Comparison of ENCODE assay signal across 26 cellular contexts in the genomic region with DNA sequence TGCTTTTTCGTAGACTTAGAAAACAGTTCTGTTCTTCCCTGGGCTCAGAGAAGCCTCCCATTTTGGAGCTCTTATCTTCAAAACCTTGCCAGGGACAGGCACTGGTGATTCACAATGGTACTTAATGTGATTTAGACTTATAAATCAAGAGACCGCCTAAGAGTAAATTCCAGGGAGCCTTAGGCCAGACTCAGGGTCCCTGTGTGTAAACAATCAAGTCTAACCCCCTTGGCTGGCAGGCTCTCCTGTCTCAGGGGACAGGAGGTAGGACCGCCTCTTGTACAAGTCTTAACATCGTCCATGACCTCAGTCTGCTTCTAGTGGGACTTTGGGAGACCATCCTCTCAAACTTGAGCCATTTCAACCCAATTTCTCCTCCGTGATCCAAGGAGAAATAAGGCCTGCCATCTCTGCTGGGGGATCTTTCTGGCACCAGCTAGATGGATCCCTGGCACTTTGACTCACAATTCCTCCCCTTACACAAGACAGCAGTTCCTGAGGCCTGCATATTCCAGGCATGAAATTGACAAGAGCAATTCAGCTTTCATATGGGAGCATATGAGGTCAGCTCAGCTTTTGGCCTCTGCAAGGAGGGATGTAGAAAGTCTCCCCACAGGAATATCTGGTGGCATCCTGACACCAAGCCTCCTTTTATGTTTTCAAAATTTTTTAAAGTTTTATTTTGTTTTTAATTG.
DNase-seq lines count a peak whose midpoint lies in the region; ATAC-seq and TF ChIP-seq lines count a peak whose summit lies in the region.
"Had no signal": no experiment of that assay in that cellular context is flagged by ENCODE, and none has a peak within 500 bp of the region (broad histone marks: within the 10 kb centered on the region; RNA-seq: fewer than 3 reads in every experiment).

No MANE protein-coding gene starts in this region.

- no peak overlapping the region for H3K4me2 ChIP-seq in SK-N-SH
- H3K4me2 ChIP-seq in mammary epithelial cell (ENCODE audit: insufficient read depth, low read depth, low read length): no peak overlapping the region
- H3K4me2 ChIP-seq: BLaER1, GM23338 had no signal

- H3K27me3 Mint-ChIP-seq in nephron progenitor cell (ENCODE audit: low read depth, poor library complexity): peaks cover 5% of the 10 kb centered on the region
- no peaks in the 10 kb centered on the region for H3K27me3 Mint-ChIP-seq in CD4-positive, alpha-beta T cell

- CTCF ChIA-PET in SK-N-SH (lab: Yijun Ruan, JAX) (interaction anchor here (1.1 to 2.6 kb wide), 4 partner anchors 197 to 833 kb away, joined by 4 to 9 read pairs (median 8); no protein-coding TSS in a partner anchor), mammary epithelial cell (lab: Charles Lee; ENCODE audit: low non-redundant PET) (no interaction called here)
- CTCF ChIA-PET in CD4-positive, alpha-beta T cell (lab: Charles Lee): no interaction called here

- H3K27me3 ChIP-seq in SK-N-SH (ENCODE audit: insufficient read depth): no peaks in the 10 kb centered on the region
- no peaks in the 10 kb centered on the region for H3K27me3 ChIP-seq in adrenal gland
- H3K27me3 ChIP-seq in uterus: no peaks in the 10 kb centered on the region
- no peaks in the 10 kb centered on the region for H3K27me3 ChIP-seq in CD4-positive, alpha-beta T cell (ENCODE audit: control insufficient read depth, insufficient read depth, low read length)
- H3K27me3 ChIP-seq in mammary epithelial cell (ENCODE audit: insufficient read depth, low read length): no peaks in the 10 kb centered on the region
- H3K27me3 ChIP-seq: BLaER1 had no signal

- H3K4me1 ChIP-seq in SK-N-SH (ENCODE audit: control insufficient read depth in 1 of 2, insufficient read depth in 2 of 2, low read depth in 1 of 2, low read length in 1 of 2) (peaks cover 5 to 11% of the 10 kb centered on the region in 2 experiments; a peak in 2 of 4 replicates), adrenal gland (replicated peaks in 1 of 2) (peaks cover 6 to 33% of the 10 kb centered on the region in 2 donors), uterus (no peaks in the 10 kb centered on the region), mammary epithelial cell (ENCODE audit: insufficient read depth, low read length) (peaks cover 5% of the 10 kb centered on the region)
- H3K4me1 ChIP-seq: BLaER1 had no signal

- DNase-seq in SK-N-SH (no peak), adrenal gland (peak in 5 of 7 donors; percentile 8 to 48 (median 15)), nephron progenitor cell (no peak), uterus (peak in 1 of 2 donors; percentile 24), NCI-H1417 treated with DMSO at 0.1 percent for 48 hours (lab: John Stamatoyannopoulos, UW) (no peak), mammary epithelial cell (no peak)
- DNase-seq in CD4-positive, alpha-beta T cell: no peak
- DNase-seq: 8988T; ACHN; CD4-positive, CD25-positive, alpha-beta regulatory T cell; DMS53; H9; Kasumi-1; NCI-H1092 treated with DMSO at 0.1 percent for 48 hours; NCI-H1436 treated with DMSO at 0.1 percent for 48 hours; NCI-H1930; NCI-H2107; NCI-H524; NCI-H748 treated with DMSO at 0.1 percent for 48 hours; NK-92 treated with Interleukin-12 subunit alpha and Interleukin-12 subunit beta, amount 100 ng/mL, for 24 hours; PC-3 had no signal

- H3K4me3 ChIP-seq in SK-N-SH (ENCODE audit: low read depth in 2 of 2, low read length in 1 of 2): no peak overlapping the region
- H3K4me3 ChIP-seq in adrenal gland: no peak overlapping the region
- H3K4me3 ChIP-seq in uterus: no peak overlapping the region
- H3K4me3 ChIP-seq in mammary epithelial cell (replicated peaks in 1 of 3; ENCODE audit: insufficient read depth in 1 of 3, low read depth in 2 of 3, low read length in 3 of 3): no peak overlapping the region
- H3K4me3 ChIP-seq: BLaER1, GM23338, K562 had no signal

- TF ChIP-seq POLR2A in adrenal gland (IDR thresholded peaks at IDR 0.05): no peak
- no peak for TF ChIP-seq POLR2A in uterus (IDR thresholded peaks at IDR 0.05)

- dilution Hi-C loops in mammary epithelial cell (cut with HindIII; ENCODE audit: low sequenced_read_pairs): loop anchor here (25.0 kb wide), 1 partner anchor 353 kb away; no protein-coding TSS in a partner anchor

- no peaks in the 10 kb centered on the region for H3K36me3 ChIP-seq in SK-N-SH (replicated peaks in 1 of 2; ENCODE audit: control insufficient read depth in 1 of 2, insufficient read depth in 2 of 2, low read length in 1 of 2)
- no peaks in the 10 kb centered on the region for H3K36me3 ChIP-seq in adrenal gland (replicated peaks in 1 of 2)
- H3K36me3 ChIP-seq in uterus: no peaks in the 10 kb centered on the region
- no peaks in the 10 kb centered on the region for H3K36me3 ChIP-seq in mammary epithelial cell (ENCODE audit: insufficient read depth, low read length)
- H3K36me3 ChIP-seq: BLaER1 had no signal

- no peak for TF ChIP-seq RAD21 in SK-N-SH (IDR thresholded peaks at IDR 0.05; ENCODE audit: low read length)

- no peaks in the 10 kb centered on the region for H3K9me3 Mint-ChIP-seq in nephron progenitor cell
- no peaks in the 10 kb centered on the region for H3K9me3 Mint-ChIP-seq in CD4-positive, alpha-beta T cell
- H3K9me3 Mint-ChIP-seq: GM23338, H9 had no signal

- no peak for TF ChIP-seq CTCF in SK-N-SH (IDR thresholded peaks at IDR 0.05)
- no peak for TF ChIP-seq CTCF in adrenal gland (IDR thresholded peaks at IDR 0.05)
- no peak for TF ChIP-seq CTCF in nephron progenitor cell (IDR thresholded peaks at IDR 0.05)
- no peak for TF ChIP-seq CTCF in uterus (IDR thresholded peaks at IDR 0.05)
- TF ChIP-seq CTCF in CD4-positive, alpha-beta T cell (IDR thresholded peaks at IDR 0.05): no peak
- TF ChIP-seq CTCF in mammary epithelial cell (conservative IDR thresholded peaks at IDR 0.05 in 1 of 2, IDR thresholded peaks at IDR 0.05 in 1 of 2; ENCODE audit: extremely low read depth in 1 of 2, insufficient read depth in 1 of 2, low read depth in 1 of 2, low read length in 2 of 2): no peak

- H3K79me2 ChIP-seq in SK-N-SH (ENCODE audit: insufficient read depth) (no peaks in the 10 kb centered on the region), mammary epithelial cell (ENCODE audit: insufficient read depth, low read length) (no peaks in the 10 kb centered on the region)

- no peaks in the 10 kb centered on the region for H3F3A ChIP-seq in SK-N-SH (replicated peaks; ENCODE audit: insufficient read depth)

- H3K9me3 ChIP-seq in SK-N-SH (no peaks in the 10 kb centered on the region), adrenal gland (replicated peaks in 1 of 3) (no peaks in the 10 kb centered on the region), uterus (no peaks in the 10 kb centered on the region), mammary epithelial cell (replicated peaks; ENCODE audit: insufficient read depth, low read length) (no peaks in the 10 kb centered on the region)
- H3K9me3 ChIP-seq in CD4-positive, alpha-beta T cell (ENCODE audit: control insufficient read depth, low read length): no peaks in the 10 kb centered on the region
- H3K9me3 ChIP-seq: BLaER1 had no signal

- H3K36me3 Mint-ChIP-seq in nephron progenitor cell (ENCODE audit: low read depth): no peaks in the 10 kb centered on the region
- H3K36me3 Mint-ChIP-seq in CD4-positive, alpha-beta T cell (ENCODE audit: low read depth): no peaks in the 10 kb centered on the region
- H3K36me3 Mint-ChIP-seq: CD4-positive, CD25-positive, alpha-beta regulatory T cell had no signal

- no peaks in the 10 kb centered on the region for H4K20me1 ChIP-seq in SK-N-SH (ENCODE audit: insufficient read depth)
- H4K20me1 ChIP-seq in mammary epithelial cell (ENCODE audit: insufficient read depth, low read length): no peaks in the 10 kb centered on the region
- H4K20me1 ChIP-seq: BLaER1 had no signal

- H3K27ac ChIP-seq in SK-N-SH (ENCODE audit: low read depth in 2 of 2, low read length in 1 of 2): no peak overlapping the region
- H3K27ac ChIP-seq in adrenal gland: no peak overlapping the region
- peak overlapping the region; percentile 42 to 59 for H3K27ac ChIP-seq in uterus
- no peak overlapping the region for H3K27ac ChIP-seq in CD4-positive, alpha-beta T cell (ENCODE audit: low read depth, low read length)
- no peak overlapping the region for H3K27ac ChIP-seq in mammary epithelial cell (ENCODE audit: insufficient read depth, low read depth, low read length)
- H3K27ac ChIP-seq: BLaER1 had no signal

- POLR2A ChIA-PET in SK-N-SH (lab: Yijun Ruan, JAX): no interaction called here
- POLR2A ChIA-PET in CD4-positive, alpha-beta T cell (lab: Charles Lee): no interaction called here

- 80% methylated on average over 5 of the region's 5 CpGs for WGBS in SK-N-SH (ENCODE audit: low lambda C conversion rate)
- WGBS in adrenal gland, 4 donors: 73 to 80% (median 77%) methylated on average over 5 of the region's 5 CpGs
- 87% methylated on average over 5 of the region's 5 CpGs for WGBS in mammary epithelial cell (ENCODE audit: low coverage, missing lambda C conversion rate)

- peak overlapping the region; percentile 23 for H3K27ac Mint-ChIP-seq in nephron progenitor cell
- H3K27ac Mint-ChIP-seq in CD4-positive, alpha-beta T cell: no peak overlapping the region
- H3K27ac Mint-ChIP-seq: CD4-positive, CD25-positive, alpha-beta regulatory T cell; GM23338; H9 had no signal

- no peaks in the 10 kb centered on the region for H3K9me2 ChIP-seq in SK-N-SH

- no peak overlapping the region for H2AFZ ChIP-seq in SK-N-SH (ENCODE audit: low read depth)
- H2AFZ ChIP-seq in mammary epithelial cell (ENCODE audit: low read depth, low read length): no peak overlapping the region
- H2AFZ ChIP-seq: GM23338 had no signal

- intact Hi-C loops in adrenal gland (cut with DNase I) (loop anchor here in 1 of 2 donors (10.0 kb wide), 1 partner anchor 831 kb away; no protein-coding TSS in a partner anchor), uterus (cut with DNase I; ENCODE audit: low total_unique reads) (loop anchor here (10.0 kb wide), 1 partner anchor 831 kb away; no protein-coding TSS in a partner anchor), mammary epithelial cell (cut with micrococcal nuclease) (no loop called here)
- intact Hi-C loops in CD4-positive, alpha-beta T cell (cut with DNase I, micrococcal nuclease): no loop called here

- no TSS peak for BruUV-seq in mammary epithelial cell (replicated peaks; lab: Mats Ljungman, UMichigan)

- no peak for ATAC-seq in SK-N-SH treated with all-trans-retinoic acid at 6 μM for 48 hours
- ATAC-seq in CD4-positive, alpha-beta T cell (ENCODE audit: poor library complexity): no peak
- ATAC-seq: GM23338, HepG2, K562, PC-3 had no signal

- in situ Hi-C loops in mammary epithelial cell (cut with MboI; ENCODE audit: low sequenced_read_pairs in 2 of 2): loop anchor here (10.0 to 25.0 kb wide), 5 partner anchors 199 to 1001 kb away; a partner anchor contains a TSS

- H3K9ac ChIP-seq in SK-N-SH (no peak overlapping the region), mammary epithelial cell (ENCODE audit: insufficient read depth, low read length) (no peak overlapping the region)
- H3K9ac ChIP-seq: BLaER1 had no signal

- TF ChIP-seq EP300 in SK-N-SH (IDR thresholded peaks at IDR 0.05; ENCODE audit: borderline replicate concordance in 1 of 2, low read depth in 1 of 2, low read length in 1 of 2): no peak

- no peak overlapping the region for H3K4me3 Mint-ChIP-seq in nephron progenitor cell
- H3K4me3 Mint-ChIP-seq in CD4-positive, alpha-beta T cell: no peak overlapping the region
- H3K4me3 Mint-ChIP-seq: CD4-positive, CD25-positive, alpha-beta regulatory T cell; GM23338; H9 had no signal

- peaks cover 45% of the 10 kb centered on the region for H3K4me1 Mint-ChIP-seq in nephron progenitor cell
- no peaks in the 10 kb centered on the region for H3K4me1 Mint-ChIP-seq in CD4-positive, alpha-beta T cell (ENCODE audit: low read depth)
- H3K4me1 Mint-ChIP-seq: CD4-positive, CD25-positive, alpha-beta regulatory T cell had no signal

Comparison
In these comparisons a context has a peak if more than half of its experiments do, and no peak if none do; other contexts are left out.
1. DNase-seq: peak in adrenal gland (5 of 7); none in SK-N-SH (single experiment), nephron progenitor cell (single experiment), CD4-positive, alpha-beta T cell (0 of 10), NCI-H1417 treated with DMSO at 0.1 percent for 48 hours (single experiment) and mammary epithelial cell (single experiment).
2. H3K27ac ChIP-seq: peak in uterus (2 of 2); none in SK-N-SH (0 of 2), adrenal gland (0 of 5), CD4-positive, alpha-beta T cell (single experiment) and mammary epithelial cell (single experiment).